ENCODE assay signal across 8 cellular contexts in the genomic region with DNA sequence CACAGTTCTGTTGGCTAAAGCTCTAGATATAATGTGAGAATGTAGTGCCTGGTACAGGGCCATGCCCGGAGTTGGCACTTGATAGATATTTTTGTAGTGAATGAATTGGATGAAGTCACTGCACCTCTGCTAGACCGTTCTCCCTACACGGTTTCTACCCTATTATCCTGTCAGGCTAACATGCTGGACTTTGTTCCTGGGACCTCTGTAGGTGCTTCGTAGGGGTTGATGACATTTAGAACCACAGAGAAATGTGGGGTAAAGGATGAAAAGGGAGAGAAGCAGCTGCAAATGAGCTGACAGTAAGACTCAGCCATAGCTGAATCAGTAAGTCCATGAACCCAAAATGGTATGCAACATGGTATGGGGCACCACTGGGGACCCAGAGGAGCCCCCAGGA. TPM values are rescaled to one million over a fixed set of nuclear protein-coding genes. Genes with fewer than 3 reads are reported as not detected.
"Had no signal": no experiment of that assay in that cellular context is flagged by ENCODE, and none has a peak within 500 bp of the region (broad histone marks: within the 10 kb centered on the region; RNA-seq: fewer than 3 reads in every experiment).

No MANE protein-coding gene starts in this region.

- H3K27ac Mint-ChIP-seq: GM23338, H9 had no signal

- H3K9me3 Mint-ChIP-seq: GM23338 had no signal

- H2AFZ ChIP-seq: GM23338 had no signal

- DNase-seq: H9, HCEC 1CT, KBM-7 had no signal

- FAIRE-seq: H1, H54, HTR-8/SVneo had no signal

- H3K4me3 ChIP-seq: GM23338 had no signal

- ATAC-seq: GM23338 had no signal

- H3K4me3 Mint-ChIP-seq: GM23338, H9, IgD-negative memory B cell had no signal

- H3K4me2 ChIP-seq: GM23338 had no signal

RNA-seq across cellular contexts. Expression of a gene that starts 4.1 kb away (rescaled TPM):
- total RNA-seq: GM23338 had no signal
